Comparison of ENCODE assay signal across 8 cellular contexts in the genomic region with DNA sequence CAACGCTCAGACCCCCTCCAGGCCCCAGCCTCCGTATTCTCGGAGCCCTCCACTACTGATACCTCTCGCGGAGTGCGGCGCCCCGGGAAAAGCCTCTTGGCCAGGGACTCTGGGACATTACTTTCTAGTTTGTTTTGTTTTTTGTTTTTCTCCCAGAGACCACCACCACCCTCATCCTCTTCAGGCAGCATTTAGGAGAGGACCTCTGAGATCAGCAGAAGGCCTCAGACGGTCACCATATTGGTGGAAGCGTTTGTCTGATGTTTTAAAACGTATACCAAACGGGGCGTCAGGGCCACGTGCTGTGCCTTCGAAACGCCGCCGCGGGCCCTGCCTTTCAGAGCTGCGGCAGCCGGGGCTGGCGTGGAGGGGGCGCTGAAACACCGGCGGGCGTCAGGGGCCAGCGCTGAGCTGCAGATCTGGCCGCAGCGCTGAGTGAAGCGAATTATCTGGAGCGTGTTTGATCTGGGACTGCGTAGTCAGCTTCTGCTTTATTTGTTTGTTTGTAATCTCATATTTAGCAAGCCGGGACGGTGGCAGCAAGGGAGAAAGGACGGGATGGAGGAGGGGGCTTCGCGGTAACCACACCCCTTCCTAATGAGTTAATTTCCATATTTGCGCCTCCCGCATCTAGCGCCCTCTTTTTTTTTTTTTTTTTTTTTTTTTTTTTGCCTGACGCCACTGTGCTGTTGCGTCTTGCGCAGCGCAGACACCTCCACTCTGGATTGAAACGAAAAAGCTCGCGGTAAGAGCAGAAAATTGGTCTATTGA. TPM values are rescaled to one million over a fixed set of nuclear protein-coding genes. Genes with fewer than 3 reads are reported as not detected.
DNase-seq lines count a peak whose midpoint lies in the region; ATAC-seq and TF ChIP-seq lines count a peak whose summit lies in the region.

No MANE protein-coding gene starts in this region.

- ATAC-seq in GM18870 (IDR thresholded peaks at IDR 0.05; ENCODE audit: unreplicated experiment) = no peak
- ATAC-seq in HG03097 (IDR thresholded peaks at IDR 0.05; ENCODE audit: low FRiP score, unreplicated experiment) = no peak

- TF ChIP-seq CTCF in glutamatergic neuron (IDR thresholded peaks at IDR 0.05; ENCODE audit: partially characterized antibody, unreplicated experiment) = no peak
- no peak for TF ChIP-seq CTCF in sigmoid colon (IDR thresholded peaks at IDR 0.05)
- TF ChIP-seq CTCF in uterus (IDR thresholded peaks at IDR 0.05) = no peak
- TF ChIP-seq CTCF in thyroid gland (IDR thresholded peaks at IDR 0.05) = no peak

- TF ChIP-seq EP300 in sigmoid colon (IDR thresholded peaks at IDR 0.05) = no peak

- intact Hi-C loops in sigmoid colon (cut with DNase I) (no loop called here), uterus (cut with DNase I; ENCODE audit: low total_unique reads) (no loop called here), thyroid gland (cut with DNase I) (loop anchor here (10.0 kb wide), 1 partner anchor 528 kb away; no protein-coding TSS in a partner anchor)

- H3K27ac ChIP-seq in SJSA1 = peak overlapping the region; percentile 74; the same call in 1 of the 2 replicates
- H3K27ac ChIP-seq in sigmoid colon = peak overlapping the region; percentile 10 to 32 (median 18)
- H3K27ac ChIP-seq in uterus = no peak overlapping the region
- H3K27ac ChIP-seq in thyroid gland = no peak overlapping the region

- H3K36me3 ChIP-seq in H7 (replicated peaks; ENCODE audit: control insufficient read depth, insufficient read depth, low read length) (no peaks in the 10 kb centered on the region), SJSA1 (no peaks in the 10 kb centered on the region; the same call in 1 of the 2 replicates), sigmoid colon (no peaks in the 10 kb centered on the region), uterus (no peaks in the 10 kb centered on the region), thyroid gland (no peaks in the 10 kb centered on the region)

- H3K4me1 ChIP-seq in SJSA1 (replicated peaks) (peaks cover 20% of the 10 kb centered on the region), sigmoid colon (peaks cover 0 to 21% (median 16%) of the 10 kb centered on the region in 4 donors), uterus (peaks cover 0 to 4% of the 10 kb centered on the region in 2 donors), thyroid gland (peaks cover 11 to 19% of the 10 kb centered on the region in 2 donors)

- H3K4me3 ChIP-seq in H7 (ENCODE audit: insufficient read depth, low read depth, low read length) = peak overlapping the region; percentile 42
- H3K4me3 ChIP-seq in SJSA1 = peak overlapping the region; percentile 51
- H3K4me3 ChIP-seq in sigmoid colon = peak overlapping the region in 3 of 4 donors; percentile 28 to 36 (median 33)
- no peak overlapping the region for H3K4me3 ChIP-seq in uterus
- no peak overlapping the region for H3K4me3 ChIP-seq in thyroid gland (replicated peaks in 1 of 3)

- peaks cover 28% of the 10 kb centered on the region for H3K4me1 Mint-ChIP-seq in glutamatergic neuron (ENCODE audit: low read depth, unreplicated experiment)

- peaks cover 24% of the 10 kb centered on the region for H3K27me3 Mint-ChIP-seq in glutamatergic neuron (ENCODE audit: unreplicated experiment)

- H3K9me3 ChIP-seq in SJSA1 (replicated peaks) (no peaks in the 10 kb centered on the region), sigmoid colon (peaks cover 0 to 3% (median 0%) of the 10 kb centered on the region in 4 donors), uterus (no peaks in the 10 kb centered on the region), thyroid gland (no peaks in the 10 kb centered on the region)

- peak; percentile 86 for DNase-seq in H7
- peak; percentile 73 to 81 for DNase-seq in SJSA1 (ENCODE audit: low read depth in 1 of 2, low spot score in 2 of 2)
- DNase-seq in glutamatergic neuron = peak; percentile 73
- no peak for DNase-seq in sigmoid colon
- no peak for DNase-seq in uterus
- no peak for DNase-seq in thyroid gland

- WGBS in sigmoid colon, 2 donors = 5 to 11% methylated on average over 47 of the region's 47 CpGs
- 7 to 12% methylated on average over 31 to 43 of the region's 47 CpGs for WGBS in thyroid gland, 2 donors

- peak overlapping the region; percentile 84 for H3K4me3 Mint-ChIP-seq in glutamatergic neuron (ENCODE audit: unreplicated experiment)

- H3K27ac Mint-ChIP-seq in glutamatergic neuron (ENCODE audit: unreplicated experiment) = no peak overlapping the region

- peaks cover 10% of the 10 kb centered on the region for H3K9me3 Mint-ChIP-seq in glutamatergic neuron (ENCODE audit: unreplicated experiment)

- TF ChIP-seq POLR2A in sigmoid colon (IDR thresholded peaks at IDR 0.05) (no peak), uterus (IDR thresholded peaks at IDR 0.05) (no peak), thyroid gland (IDR thresholded peaks at IDR 0.05) (no peak)

- peaks cover 52% of the 10 kb centered on the region; the same call in 1 of the 2 replicates for H3K27me3 ChIP-seq in H7 (ENCODE audit: control insufficient read depth, insufficient read depth, low read length)
- no peaks in the 10 kb centered on the region for H3K27me3 ChIP-seq in SJSA1 (replicated peaks)
- peaks cover 66 to 97% (median 92%) of the 10 kb centered on the region in 3 donors for H3K27me3 ChIP-seq in sigmoid colon
- peaks cover 4 to 76% of the 10 kb centered on the region in 2 donors for H3K27me3 ChIP-seq in uterus
- peaks cover 57% of the 10 kb centered on the region for H3K27me3 ChIP-seq in thyroid gland

- peaks cover 4% of the 10 kb centered on the region for H3K36me3 Mint-ChIP-seq in glutamatergic neuron (ENCODE audit: unreplicated experiment)

RNA-seq across cellular contexts. Expression of gene SOX2, which starts 14.8 kb away (rescaled TPM):
- 233 and 264 TPM in 2 replicates for total RNA-seq in H7 (2014; rRNA removed; shearing (Covaris generic))
- total RNA-seq in SJSA1 (2014; rRNA removed; shearing (Covaris generic)) = 25.6 and 26.8 TPM in 2 replicates
- total RNA-seq in glutamatergic neuron (ENCODE audit: unreplicated experiment) (23.5 TPM), sigmoid colon (1 to 10 TPM; 4.9 to 7.7 (median 7.0) TPM), uterus (under 1 TPM in 2 of 4 donors, not detected in 2; 0.18 to 0.35 TPM), thyroid gland (under 1 TPM in 2 of 4 donors, not detected in 2; 0.27 to 0.34 TPM)
- 1 to 10 TPM in 1 of 3 donors, not detected in 2; 1.9 TPM for polyA plus RNA-seq in sigmoid colon

Comparison
In these comparisons a context has a peak if more than half of its experiments do, and no peak if none do; other contexts are left out.
1. DNase-seq: peak in H7 (single experiment), SJSA1 (2 of 2) and glutamatergic neuron (single experiment); none in sigmoid colon (single experiment), uterus (0 of 2) and thyroid gland (0 of 2).
2. H3K4me3 ChIP-seq: peak in H7 (single experiment), SJSA1 (single experiment) and sigmoid colon (3 of 4); none in uterus (0 of 2) and thyroid gland (0 of 3).
3. H3K27ac ChIP-seq: peak in SJSA1 (single experiment) and sigmoid colon (4 of 4); none in uterus (0 of 2) and thyroid gland (0 of 3).
4. RNA of gene SOX2, which starts 14.8 kb away (total RNA-seq): 233 to 264 TPM in H7, 25.6 to 26.8 TPM in SJSA1, 23.5 TPM in glutamatergic neuron (single experiment) and 4.9 to 7.7 TPM in sigmoid colon; 0.27 to 0.34 TPM in thyroid gland and 0.18 to 0.35 TPM in uterus; every median in the first group is over 4 times any median in the second.